ENCODE assay signal across 8 cellular contexts in the genomic region with DNA sequence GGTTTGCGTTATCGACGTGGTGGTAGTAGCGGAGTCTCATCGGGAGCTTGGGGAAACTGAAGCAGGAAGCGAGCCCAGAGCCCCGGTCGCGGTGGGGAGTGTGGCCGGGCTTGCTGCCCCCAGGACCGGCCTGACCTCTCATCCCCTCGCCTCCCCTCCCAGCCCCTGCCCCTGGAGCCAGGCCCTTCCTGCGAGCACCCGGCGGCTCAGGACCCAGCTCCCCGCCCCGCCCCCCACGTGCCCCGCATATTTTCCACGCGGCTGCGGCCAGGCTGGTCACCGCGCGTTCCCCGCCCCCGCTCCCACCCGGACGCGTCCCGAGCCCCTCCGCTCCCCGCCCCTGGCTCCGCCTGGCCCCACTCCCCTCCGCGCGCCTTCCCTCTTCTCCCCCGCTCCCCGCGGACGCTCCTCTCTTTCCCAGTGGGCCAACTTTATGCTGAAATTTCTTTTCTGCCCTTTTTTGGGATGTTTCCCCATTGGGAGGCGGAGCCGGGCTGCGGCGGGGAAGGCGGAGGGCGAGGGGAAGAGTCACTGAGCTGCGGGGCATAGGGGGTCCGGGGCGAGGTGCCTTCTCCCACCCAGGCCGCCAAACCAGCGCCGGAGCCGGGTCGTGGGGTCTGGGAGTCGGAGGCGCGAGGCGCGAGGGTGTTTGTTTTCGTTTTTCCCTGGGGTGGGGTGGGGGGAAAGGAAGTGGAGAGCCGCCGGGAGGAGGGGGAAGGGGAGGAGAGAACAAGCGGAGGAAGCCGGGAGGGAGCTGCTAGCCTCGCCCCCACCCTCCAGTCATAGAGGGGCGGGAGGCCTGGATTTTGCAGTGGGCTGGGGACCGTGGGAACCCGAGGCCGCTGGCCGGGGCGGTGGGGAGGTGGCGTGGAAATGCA. TPM values are rescaled to one million over a fixed set of nuclear protein-coding genes. Genes with fewer than 3 reads are reported as not detected.
DNase-seq lines count a peak whose midpoint lies in the region; ATAC-seq and TF ChIP-seq lines count a peak whose summit lies in the region.

No MANE protein-coding gene starts in this region.

- H3K4me3 Mint-ChIP-seq in HFFc6, result peak overlapping the region; percentile 100

- H2AFZ ChIP-seq in SU-DHL-6 (ENCODE audit: low read depth, low read length, severe bottlenecking), result peak overlapping the region; percentile 60
- peak overlapping the region; percentile 94 for H2AFZ ChIP-seq in hepatocyte

- DNase-seq in CD1c-positive myeloid dendritic cell (ENCODE audit: extremely low spot score) (peak; percentile 61), HFFc6 (peak; percentile 74), body of pancreas (peak; percentile 60 to 71 (median 69)), hepatocyte (ENCODE audit: low spot score) (peak; percentile 75), pulmonary artery endothelial cell (ENCODE audit: low read depth, low spot score) (peak; percentile 33)

- H3K27ac ChIP-seq in SU-DHL-6 (ENCODE audit: low read depth, low read length) (no peak overlapping the region), body of pancreas (peak overlapping the region; percentile 69 to 90 (median 82)), hepatocyte (peak overlapping the region; percentile 94)

- TF ChIP-seq POLR2A in body of pancreas (IDR thresholded peaks at IDR 0.05), result peak in 2 of 3 donors; percentile 45 to 61

- no peak for TF ChIP-seq CTCF in HFFc6 (IDR thresholded peaks at IDR 0.05)
- TF ChIP-seq CTCF in SU-DHL-6 (IDR thresholded peaks at IDR 0.05; ENCODE audit: insufficient read depth, low read length, poor library complexity, severe bottlenecking), result no peak
- no peak for TF ChIP-seq CTCF in body of pancreas (IDR thresholded peaks at IDR 0.05)
- TF ChIP-seq CTCF in hepatocyte (IDR thresholded peaks at IDR 0.05; ENCODE audit: poor library complexity), result no peak

- ATAC-seq in body of pancreas (peak; percentile 63), HG02588 (IDR thresholded peaks at IDR 0.05; ENCODE audit: unreplicated experiment) (no peak), GM21515 (IDR thresholded peaks at IDR 0.05; ENCODE audit: unreplicated experiment) (no peak)

- peaks cover 32% of the 10 kb centered on the region for H3K36me3 Mint-ChIP-seq in HFFc6 (ENCODE audit: low read depth)

- no peaks in the 10 kb centered on the region for H3F3A ChIP-seq in SU-DHL-6 (ENCODE audit: insufficient read depth)

- intact Hi-C loops in body of pancreas (cut with DNase I), result no loop called here

- peak overlapping the region; percentile 97 for H3K27ac Mint-ChIP-seq in HFFc6

- no peaks in the 10 kb centered on the region for H3K36me3 ChIP-seq in SU-DHL-6 (ENCODE audit: low read length)
- no peaks in the 10 kb centered on the region for H3K36me3 ChIP-seq in body of pancreas (replicated peaks in 1 of 2; ENCODE audit: insufficient read depth in 1 of 2, low read depth in 2 of 2)
- no peaks in the 10 kb centered on the region for H3K36me3 ChIP-seq in hepatocyte (replicated peaks; ENCODE audit: insufficient read depth, low read depth)

- no peaks in the 10 kb centered on the region for H3K27me3 ChIP-seq in SU-DHL-6 (ENCODE audit: low read length)
- H3K27me3 ChIP-seq in body of pancreas, result no peaks in the 10 kb centered on the region
- no peaks in the 10 kb centered on the region for H3K27me3 ChIP-seq in hepatocyte

- H3K4me2 ChIP-seq in SU-DHL-6 (ENCODE audit: low read depth, low read length, poor library complexity, severe bottlenecking), result peak overlapping the region; percentile 38
- H3K4me2 ChIP-seq in hepatocyte, result peak overlapping the region; percentile 99

- no peaks in the 10 kb centered on the region for H3K9me3 Mint-ChIP-seq in HFFc6

- peak overlapping the region; percentile 18; the same call in 1 of the 2 replicates for H3K9ac ChIP-seq in SU-DHL-6 (ENCODE audit: low read length)

- H3K9me3 ChIP-seq in SU-DHL-6 (ENCODE audit: insufficient read depth, low read length) (no peaks in the 10 kb centered on the region), body of pancreas (no peaks in the 10 kb centered on the region), hepatocyte (ENCODE audit: low read depth) (no peaks in the 10 kb centered on the region)

- H3K4me3 ChIP-seq in SU-DHL-6 (ENCODE audit: insufficient read depth, low read length, poor library complexity, severe bottlenecking) (peak overlapping the region; percentile 16), body of pancreas (peak overlapping the region; percentile 86 to 88), hepatocyte (peak overlapping the region; percentile 90)

- H4K20me1 ChIP-seq in SU-DHL-6 (ENCODE audit: low read depth, low read length) (no peaks in the 10 kb centered on the region), hepatocyte (ENCODE audit: insufficient read depth, poor library complexity, severe bottlenecking) (no peaks in the 10 kb centered on the region)

- H3K27me3 Mint-ChIP-seq in HFFc6 (ENCODE audit: insufficient read depth), result peaks cover 25% of the 10 kb centered on the region

- 0 to 5% methylated on average over 49 to 50 of the region's 73 CpGs for WGBS in body of pancreas, 2 donors
- under 1% methylated on average over 19 of the region's 73 CpGs for WGBS in hepatocyte (ENCODE audit: low lambda C conversion rate, missing lambda C conversion rate)

- H3K4me1 ChIP-seq in body of pancreas (peaks cover 20% of the 10 kb centered on the region), hepatocyte (ENCODE audit: insufficient read depth) (peaks cover 20% of the 10 kb centered on the region)

- H3K4me1 Mint-ChIP-seq in HFFc6 (ENCODE audit: low read depth), result peaks cover 49% of the 10 kb centered on the region

- H3K9me2 ChIP-seq in SU-DHL-6 (replicated peaks; ENCODE audit: insufficient read depth, low read length) (no peaks in the 10 kb centered on the region), hepatocyte (replicated peaks; ENCODE audit: insufficient read depth) (no peaks in the 10 kb centered on the region)

- H3K79me2 ChIP-seq in SU-DHL-6 (ENCODE audit: insufficient read depth, low read length) (no peaks in the 10 kb centered on the region), hepatocyte (peaks cover 3% of the 10 kb centered on the region)

RNA-seq across cellular contexts. Expression of gene TPM2, which starts 1.0 kb away (rescaled TPM):
- total RNA-seq in HFFc6 (2021; fragmentation: NEBNext Ultra II Directional; extraction: Animal tissue kit (Norgen Biotek cat#: 25700)), result 1,000 to 10,000 TPM; 1,810 to 3,557 (median 2,546) TPM
- total RNA-seq in body of pancreas, result 100 to 1,000 TPM in 1 of 2 donors, 10 to 100 TPM in 1; 75.8 to 132 TPM
- 98.7 and 106 TPM in 2 replicates for total RNA-seq in hepatocyte
- polyA plus RNA-seq in hepatocyte, result 166 and 203 TPM in 2 replicates
- total RNA-seq in pulmonary artery endothelial cell, result 119 and 221 TPM in 2 replicates

RNA-seq across cellular contexts. Expression of gene CA9, which starts 17.0 kb away (rescaled TPM):
- total RNA-seq in HFFc6 (2021; fragmentation: NEBNext Ultra II Directional; extraction: Animal tissue kit (Norgen Biotek cat#: 25700)), result under 1 TPM in 1 of 6 experiments, not detected in 5; 0.28 TPM
- total RNA-seq in body of pancreas (10 to 100 TPM in 1 of 2 donors, 1 to 10 TPM in 1; 2.6 to 21.8 TPM), hepatocyte (0.27 TPM in 1 of 2 replicates, not detected in the other), pulmonary artery endothelial cell (0.40 TPM in 1 of 2 replicates, not detected in the other)
- 2.1 and 2.4 TPM in 2 replicates for polyA plus RNA-seq in hepatocyte

RNA-seq across cellular contexts. Expression of gene ARHGEF39, which starts 25.7 kb away (rescaled TPM):
- 1 to 10 TPM; 1.7 to 4.4 (median 2.6) TPM for total RNA-seq in HFFc6 (2021; fragmentation: NEBNext Ultra II Directional; extraction: Animal tissue kit (Norgen Biotek cat#: 25700))
- total RNA-seq in body of pancreas (under 1 TPM in 1 of 2 donors, not detected in 1; 0.26 TPM), hepatocyte (1.8 and 9.4 TPM in 2 replicates), pulmonary artery endothelial cell (0.86 and 2.0 TPM in 2 replicates)
- 5.2 and 5.6 TPM in 2 replicates for polyA plus RNA-seq in hepatocyte

RNA-seq across cellular contexts. Expression of gene CCDC107, which starts 32.6 kb away (rescaled TPM):
- 10 to 100 TPM; 22.5 to 29.8 (median 24.6) TPM for total RNA-seq in HFFc6 (2021; fragmentation: NEBNext Ultra II Directional; extraction: Animal tissue kit (Norgen Biotek cat#: 25700))
- 10 to 100 TPM; 15.8 to 42.2 TPM for total RNA-seq in body of pancreas
- 12.1 and 13.8 TPM in 2 replicates for total RNA-seq in hepatocyte
- 39.5 and 42.2 TPM in 2 replicates for polyA plus RNA-seq in hepatocyte
- 10.6 and 11.7 TPM in 2 replicates for total RNA-seq in pulmonary artery endothelial cell

RNA-seq across cellular contexts. Expression of gene RMRP, which starts 32.9 kb away (rescaled TPM):
- total RNA-seq in HFFc6 (2021; fragmentation: NEBNext Ultra II Directional; extraction: Animal tissue kit (Norgen Biotek cat#: 25700)), result over 10,000 TPM in 5 of 6 experiments, 1,000 to 10,000 TPM in 1; 9,197 to 39,404 (median 23,537) TPM
- total RNA-seq in body of pancreas, result 1,000 to 10,000 TPM in 1 of 2 donors, 100 to 1,000 TPM in 1; 887 to 2,577 TPM
- 1,377 and 3,174 TPM in 2 replicates for total RNA-seq in hepatocyte
- polyA plus RNA-seq in hepatocyte, result not detected in 2 replicates
- total RNA-seq in pulmonary artery endothelial cell, result 22,365 and 32,732 TPM in 2 replicates

Comparison
In these comparisons a context has a peak if more than half of its experiments do, and no peak if none do; other contexts are left out.
1. H3K4me3 ChIP-seq: peak in every context shown above with its lines; median percentile 90 in hepatocyte; 87 in body of pancreas; 16 in SU-DHL-6.